In the genomic region with DNA sequence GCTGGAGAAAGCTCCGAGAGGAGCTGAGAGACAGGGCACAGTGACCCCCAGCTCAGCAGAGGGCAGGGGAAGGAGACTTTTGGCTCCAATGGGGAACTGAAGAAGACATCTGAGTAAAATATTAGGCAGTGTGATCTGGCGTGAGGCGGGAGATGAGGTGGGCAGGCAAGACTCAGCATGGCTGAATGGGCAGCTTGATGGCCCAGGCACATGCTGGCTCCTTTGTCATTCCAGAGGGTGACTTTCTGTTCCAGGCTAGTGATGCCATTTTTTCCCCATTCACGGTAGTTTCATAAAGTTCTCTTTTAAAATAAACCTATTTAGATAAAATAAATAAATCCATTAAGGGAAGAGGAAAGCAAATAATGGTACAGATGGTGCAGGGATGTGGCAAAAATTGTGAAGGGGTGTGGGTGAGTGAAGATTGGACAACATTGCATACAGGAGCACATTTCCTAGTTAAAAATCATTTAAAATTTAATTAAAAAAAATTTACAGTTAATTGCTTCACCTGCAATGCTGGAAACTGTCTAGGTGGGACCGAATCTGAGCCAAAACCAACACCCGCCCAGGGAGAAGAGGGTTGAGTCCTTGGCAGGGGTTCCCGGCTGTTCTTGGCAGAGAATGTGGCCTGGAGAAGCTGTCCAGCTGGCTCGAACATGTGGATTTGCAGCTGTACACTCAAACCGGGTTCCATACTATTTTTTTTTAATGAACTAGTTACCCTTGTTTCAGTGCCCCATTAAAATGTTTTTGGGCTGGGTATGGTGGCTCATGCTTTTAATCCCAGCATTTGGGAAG, we compare ENCODE assay signal across 31 cellular contexts. TPM values are rescaled to one million over a fixed set of nuclear protein-coding genes. Genes with fewer than 3 reads are reported as not detected.
DNase-seq lines count a peak whose midpoint lies in the region; ATAC-seq and TF ChIP-seq lines count a peak whose summit lies in the region.
"Had no signal": no experiment of that assay in that cellular context is flagged by ENCODE, and none has a peak within 500 bp of the region (broad histone marks: within the 10 kb centered on the region; RNA-seq: fewer than 3 reads in every experiment).

No MANE protein-coding gene starts in this region.

- peak overlapping the region; percentile 29 for H2AFZ ChIP-seq in neuronal stem cell (ENCODE audit: low read length)
- H2AFZ ChIP-seq: GM23248, hepatocyte had no signal

- H2BK5ac ChIP-seq in neuronal stem cell (ENCODE audit: low read length), result no peak overlapping the region

- no peaks in the 10 kb centered on the region for H3K4me1 ChIP-seq in neuronal stem cell (ENCODE audit: control insufficient read depth in 2 of 2, insufficient read depth in 1 of 2, low read depth in 1 of 2, low read length in 2 of 2)
- H3K4me1 ChIP-seq: testis had no signal

- H3K36me3 ChIP-seq in neuronal stem cell (replicated peaks in 1 of 2; ENCODE audit: control insufficient read depth in 2 of 2, insufficient read depth in 2 of 2, low read length in 2 of 2), result no peaks in the 10 kb centered on the region
- H3K36me3 ChIP-seq: gastrocnemius medialis, ovary had no signal

- H3K9ac ChIP-seq in neuronal stem cell (ENCODE audit: low read depth, low read length, poor library complexity), result no peak overlapping the region
- H3K9ac ChIP-seq: GM23248 had no signal

- H4K8ac ChIP-seq in neuronal stem cell (ENCODE audit: low read depth, low read length), result no peak overlapping the region

- H3K23ac ChIP-seq in neuronal stem cell (ENCODE audit: low read depth, low read length, poor library complexity), result no peak overlapping the region

- no peak overlapping the region for H3K14ac ChIP-seq in neuronal stem cell (ENCODE audit: low read length)

- no peaks in the 10 kb centered on the region for H3K79me1 ChIP-seq in neuronal stem cell (ENCODE audit: low read depth, low read length)

- no peak for TF ChIP-seq CTCF in fibroblast of the aortic adventitia (IDR thresholded peaks at IDR 0.05; ENCODE audit: insufficient read depth, low read length)

- H2BK120ac ChIP-seq in neuronal stem cell (ENCODE audit: low read depth, low read length), result no peak overlapping the region

- H3K18ac ChIP-seq in neuronal stem cell (ENCODE audit: low read length), result peak overlapping the region; percentile 19

- H3K4me3 ChIP-seq in fibroblast of the aortic adventitia (ENCODE audit: low read depth, low read length), result no peak overlapping the region
- H3K4me3 ChIP-seq in neuronal stem cell (ENCODE audit: low read length in 2 of 2), result no peak overlapping the region
- H3K4me3 ChIP-seq: dorsolateral prefrontal cortex, gastrocnemius medialis, GM23248, hepatocyte, ovary, smooth muscle cell, testis had no signal

- DNase-seq in NCI-H1092 treated with DMSO at 0.1 percent for 48 hours (lab: John Stamatoyannopoulos, UW) (peak; percentile 38), NCI-H1092 (lab: John Stamatoyannopoulos, UW) (no peak), NCI-H2196 (lab: John Stamatoyannopoulos, UW; ENCODE audit: unreplicated experiment) (peak; percentile 9), fibroblast of the aortic adventitia (ENCODE audit: low read depth) (peak; percentile 6), neuronal stem cell (ENCODE audit: low spot score) (no peak), HPDE6-E6E7 (ENCODE audit: extremely low spot score) (no peak)
- DNase-seq: 8988T; activated CD8-positive, alpha-beta T cell treated with anti-CD3 and anti-CD28 coated beads, Interleukin-2, amount 10 ng/mL, durations not matched to agents 7 days and 5 days; amniotic stem cell; Caco-2; DMS79; dorsolateral prefrontal cortex; gastrocnemius medialis; GDM1; GM23248; Karpas-422; mesenchymal stem cell; NCI-H2171; NCI-H526; retina; SHP77 treated with DMSO at 0.1 percent for 48 hours; stimulated activated CD4-positive, alpha-beta T cell treated with anti-CD3 and anti-CD28 coated beads, Interleukin-1b, Interleukin-23, amount 100 ng/mL, for 48 hours; stimulated activated naive CD8-positive, alpha-beta T cell treated with anti-CD3 and anti-CD28 coated beads, Interleukin-15, Interleukin-2, amounts not matched to agents 100 U/mL and 50 U/mL, for 24 hours; testis had no signal

- H2BK15ac ChIP-seq in neuronal stem cell (ENCODE audit: low read length), result no peak overlapping the region

- H3K4me2 ChIP-seq in neuronal stem cell (ENCODE audit: insufficient read depth, low read length, poor library complexity, severe bottlenecking), result no peak overlapping the region
- H3K4me2 ChIP-seq: hepatocyte, smooth muscle cell had no signal

- H3K27me3 ChIP-seq in neuronal stem cell (ENCODE audit: control insufficient read depth in 3 of 3, insufficient read depth in 3 of 3, low read depth in 1 of 3, low read length in 3 of 3), result peaks cover 0 to 8% (median 0%) of the 10 kb centered on the region in 3 experiments
- H3K27me3 ChIP-seq: gastrocnemius medialis, ovary, testis had no signal

- H3K9me3 ChIP-seq in neuronal stem cell (replicated peaks in 1 of 2; ENCODE audit: control insufficient read depth in 2 of 2, insufficient read depth in 1 of 2, low read depth in 1 of 2, low read length in 2 of 2), result no peaks in the 10 kb centered on the region
- H3K9me3 ChIP-seq: Caco-2, gastrocnemius medialis, testis had no signal

- no peak overlapping the region for H4K91ac ChIP-seq in neuronal stem cell (ENCODE audit: low read depth, low read length, poor library complexity)

- ATAC-seq in GM19324 (IDR thresholded peaks at IDR 0.05; ENCODE audit: low FRiP score, unreplicated experiment) (no peak), HG03571 (IDR thresholded peaks at IDR 0.05; ENCODE audit: unreplicated experiment) (no peak)
- ATAC-seq: activated CD8-positive, alpha-beta T cell treated with anti-CD3 and anti-CD28 coated beads, Interleukin-2, amount 10 ng/mL, durations not matched to agents 7 days and 5 days; activated T-helper 17 cell treated with anti-CD3 and anti-CD28 coated beads, Interleukin-2, amount 50 U/mL, for 72 hours; gastrocnemius medialis; stimulated activated naive CD8-positive, alpha-beta T cell treated with anti-CD3 and anti-CD28 coated beads, Interleukin-15, Interleukin-2, amounts not matched to agents 100 U/mL and 50 U/mL, for 24 hours had no signal

- no peak overlapping the region for H3K4ac ChIP-seq in neuronal stem cell (ENCODE audit: low read length)

- H2AK5ac ChIP-seq in neuronal stem cell (ENCODE audit: low read depth, low read length), result peak overlapping the region; percentile 0

- H2BK12ac ChIP-seq in neuronal stem cell (ENCODE audit: low read length), result no peak overlapping the region

- no CpG with 5 or more reads among the region's 9 CpGs for WGBS in neuronal stem cell (ENCODE audit: extremely low coverage in 2 of 2, insufficient read length in 2 of 2, insufficient replicate concordance in 1 of 2), 2 donors

- no peak overlapping the region for H3K27ac ChIP-seq in neuronal stem cell (replicated peaks; ENCODE audit: low read length)
- H3K27ac ChIP-seq: C4-2B, dorsolateral prefrontal cortex, gastrocnemius medialis, GM23248, hepatocyte, ovary, testis had no signal

RNA-seq across cellular contexts. Expression of a gene that starts 41.7 kb away (rescaled TPM):
- 28.7 and 75.7 TPM in 2 replicates for total RNA-seq in fibroblast of the aortic adventitia (ENCODE audit: low replicate concordance)
- 21.2 TPM for polyA plus RNA-seq in neuronal stem cell (2013, experiment 1 of 2)
- polyA plus RNA-seq in neuronal stem cell (2013, experiment 2 of 2), result 21.3 TPM

RNA-seq across cellular contexts. Expression of a gene that starts 52.1 kb away (rescaled TPM):
- total RNA-seq in fibroblast of the aortic adventitia (ENCODE audit: low replicate concordance), result 34.4 and 43.6 TPM in 2 replicates
- 74.0 TPM for polyA plus RNA-seq in neuronal stem cell (2013, experiment 1 of 2)
- 75.8 TPM for polyA plus RNA-seq in neuronal stem cell (2013, experiment 2 of 2)

Comparison
In these comparisons a context has a peak if more than half of its experiments do, and no peak if none do; other contexts are left out.
1. DNase-seq: peak in NCI-H1092 treated with DMSO at 0.1 percent for 48 hours (single experiment), NCI-H2196 (single experiment) and fibroblast of the aortic adventitia (single experiment); none in NCI-H1092 (single experiment), neuronal stem cell (single experiment) and HPDE6-E6E7 (single experiment).